In genomic region chr9:34744295-34745221, GRCh38 we compare ENCODE assay signal across 11 cellular contexts. TPM values are rescaled to one million over a fixed set of nuclear protein-coding genes. Genes with fewer than 3 reads are reported as not detected.
DNase-seq lines count a peak whose midpoint lies in the region; ATAC-seq and TF ChIP-seq lines count a peak whose summit lies in the region.
"Had no signal": no experiment of that assay in that cellular context is flagged by ENCODE, and none has a peak within 500 bp of the region (broad histone marks: within the 10 kb centered on the region; RNA-seq: fewer than 3 reads in every experiment).

No MANE protein-coding gene starts in this region.

- ATAC-seq in Right ventricle myocardium inferior (peak; percentile 79), aorta (ENCODE audit: low FRiP score) (peak; percentile 57), HG03460 (IDR thresholded peaks at IDR 0.05; ENCODE audit: unreplicated experiment) (no peak), GM18517 (IDR thresholded peaks at IDR 0.05; ENCODE audit: unreplicated experiment) (no peak)
- ATAC-seq: T-cell had no signal

- no peak overlapping the region for H3K4me2 ChIP-seq in hepatocyte
- H3K4me2 ChIP-seq: BLaER1 treated with 17β-estradiol and CSF1 and Interleukin-3, amounts not matched to agents 10 nM and 100 nM had no signal

- intact Hi-C loops in Right ventricle myocardium inferior (cut with DNase I) (no loop called here), aorta (cut with DNase I) (no loop called here)

- no peak for DNase-seq in Right ventricle myocardium inferior (ENCODE audit: missing footprints)
- no peak for DNase-seq in right atrium auricular region (ENCODE audit: low spot score)
- DNase-seq in SW480 (ENCODE audit: low spot score) = peak; percentile 31
- DNase-seq in hepatocyte (ENCODE audit: low spot score) = peak; percentile 24
- DNase-seq in aorta = peak in 1 of 2 donors; percentile 69
- no peak for DNase-seq in NCI-H345 treated with DMSO at 0.1 percent for 48 hours (lab: John Stamatoyannopoulos, UW; ENCODE audit: unreplicated experiment)
- DNase-seq: activated CD8-positive, alpha-beta memory T cell treated with anti-CD3 and anti-CD28 coated beads, Interleukin-2, amount 50 U/mL, for 48 hours; T-cell had no signal

- H3K27me3 ChIP-seq in right atrium auricular region (no peaks in the 10 kb centered on the region), hepatocyte (no peaks in the 10 kb centered on the region), aorta (ENCODE audit: control insufficient read depth in 1 of 2, insufficient read depth in 2 of 2, low read length in 1 of 2) (no peaks in the 10 kb centered on the region)
- H3K27me3 ChIP-seq: BLaER1 treated with 17β-estradiol and CSF1 and Interleukin-3, amounts not matched to agents 10 nM and 100 nM had no signal

- H2AFZ ChIP-seq in hepatocyte = no peak overlapping the region

- H3K9me3 ChIP-seq in right atrium auricular region (peaks cover 0 to 5% of the 10 kb centered on the region in 2 donors), hepatocyte (ENCODE audit: low read depth) (no peaks in the 10 kb centered on the region), aorta (ENCODE audit: control insufficient read depth, low read length) (peaks cover 2% of the 10 kb centered on the region)

- WGBS in hepatocyte (ENCODE audit: low lambda C conversion rate, missing lambda C conversion rate) = 81% methylated on average over 2 of the region's 2 CpGs
- WGBS in aorta, 2 donors = 62 to 66% methylated on average over 2 of the region's 2 CpGs

- H3K79me2 ChIP-seq in hepatocyte = no peaks in the 10 kb centered on the region

- no peaks in the 10 kb centered on the region for H3K4me1 ChIP-seq in right atrium auricular region
- H3K4me1 ChIP-seq in hepatocyte (ENCODE audit: insufficient read depth) = no peaks in the 10 kb centered on the region
- no peaks in the 10 kb centered on the region for H3K4me1 ChIP-seq in aorta (ENCODE audit: control insufficient read depth in 1 of 2, insufficient read depth in 2 of 2, low read length in 2 of 2)

- H3K27ac ChIP-seq in right atrium auricular region (no peak overlapping the region), hepatocyte (no peak overlapping the region), aorta (ENCODE audit: low read depth in 1 of 2, low read length in 2 of 2) (no peak overlapping the region)
- H3K27ac ChIP-seq: BLaER1 treated with 17β-estradiol and CSF1 and Interleukin-3, amounts not matched to agents 10 nM and 100 nM had no signal

- no peak overlapping the region for H3K4me3 ChIP-seq in right atrium auricular region
- no peak overlapping the region for H3K4me3 ChIP-seq in hepatocyte
- no peak overlapping the region for H3K4me3 ChIP-seq in aorta (ENCODE audit: low read length in 2 of 2)
- H3K4me3 ChIP-seq: BLaER1 treated with 17β-estradiol and CSF1 and Interleukin-3, amounts not matched to agents 10 nM and 100 nM had no signal

- no peaks in the 10 kb centered on the region for H3K36me3 ChIP-seq in right atrium auricular region
- H3K36me3 ChIP-seq in hepatocyte (replicated peaks; ENCODE audit: insufficient read depth, low read depth) = no peaks in the 10 kb centered on the region
- H3K36me3 ChIP-seq in aorta (ENCODE audit: control insufficient read depth in 1 of 2, insufficient read depth in 2 of 2, low read length in 1 of 2) = no peaks in the 10 kb centered on the region
- H3K36me3 ChIP-seq: BLaER1 treated with 17β-estradiol and CSF1 and Interleukin-3, amounts not matched to agents 10 nM and 100 nM had no signal

- H4K20me1 ChIP-seq in hepatocyte (ENCODE audit: insufficient read depth, poor library complexity, severe bottlenecking) = no peaks in the 10 kb centered on the region
- H4K20me1 ChIP-seq: BLaER1 treated with 17β-estradiol and CSF1 and Interleukin-3, amounts not matched to agents 10 nM and 100 nM had no signal

- H3K9me2 ChIP-seq in hepatocyte (replicated peaks; ENCODE audit: insufficient read depth) = no peaks in the 10 kb centered on the region

- TF ChIP-seq CTCF in right atrium auricular region (IDR thresholded peaks at IDR 0.05) = no peak
- TF ChIP-seq CTCF in hepatocyte (IDR thresholded peaks at IDR 0.05; ENCODE audit: poor library complexity) = no peak

RNA-seq across cellular contexts. Expression of gene CCL21, which starts 34.6 kb away (rescaled TPM):
- total RNA-seq in Right ventricle myocardium inferior (12.4 TPM), right atrium auricular region (10 to 100 TPM in 1 of 2 donors, 1 to 10 TPM in 1; 2.9 to 26.5 TPM), hepatocyte (not detected in 2 replicates), aorta (10 to 100 TPM; 13.0 to 29.1 TPM)
- polyA plus RNA-seq in hepatocyte (not detected in 2 replicates), aorta (1 to 10 TPM; 1.4 to 2.4 TPM)

RNA-seq across cellular contexts. Expression of gene CCL19, which starts 53.5 kb away (rescaled TPM):
- total RNA-seq in Right ventricle myocardium inferior (1.1 TPM), right atrium auricular region (under 1 TPM in 1 of 2 donors, not detected in 1; 0.63 TPM), hepatocyte (not detected in 2 replicates), aorta (10 to 100 TPM; 39.7 to 67.5 TPM)
- polyA plus RNA-seq in hepatocyte (not detected in 2 replicates), aorta (1 to 10 TPM; 1.9 to 5.5 TPM)
- total RNA-seq: T-cell had no signal

Comparison
In these comparisons a context has a peak if more than half of its experiments do, and no peak if none do; other contexts are left out.
1. ATAC-seq: peak in Right ventricle myocardium inferior (single experiment) and aorta (single experiment); none in HG03460 (single experiment) and GM18517 (single experiment).
2. DNase-seq: peak in SW480 (single experiment) and hepatocyte (single experiment); none in Right ventricle myocardium inferior (single experiment), right atrium auricular region (single experiment) and NCI-H345 treated with DMSO at 0.1 percent for 48 hours (single experiment).
3. RNA of gene CCL19, which starts 53.5 kb away (total RNA-seq): 39.7 to 67.5 TPM in aorta; 1.1 TPM in Right ventricle myocardium inferior (single experiment), 0.63 TPM in right atrium auricular region and not detected in hepatocyte; every median in the first group is over 10 times any median in the second.